2 cellular contexts compared by ENCODE assay signal in genomic region chr6:105642708-105643107, GRCh38.
TF ChIP-seq lines count a peak whose summit lies in the region.

No MANE protein-coding gene starts in this region.

TF ChIP-seq in IMR-90, 13 proteins besides CTCF, POLR2A, EP300 and RAD21 (continued from another document):
- TF ChIP-seq USF2 (IDR thresholded peaks at IDR 0.05; ENCODE audit: low read depth, low read length): no peak
- TF ChIP-seq MAFK (IDR thresholded peaks at IDR 0.05; ENCODE audit: low read depth, low read length): no peak
- TF ChIP-seq ELK1 (IDR thresholded peaks at IDR 0.05; ENCODE audit: borderline replicate concordance, low read depth, low read length): no peak
- no peak for TF ChIP-seq MXI1 (IDR thresholded peaks at IDR 0.05; ENCODE audit: borderline replicate concordance, low read depth, low read length)
- no peak for TF ChIP-seq BHLHE40 (IDR thresholded peaks at IDR 0.05; ENCODE audit: low read depth, low read length)
- TF ChIP-seq FOS (IDR thresholded peaks at IDR 0.05; ENCODE audit: low read depth, low read length): no peak
- TF ChIP-seq MAZ (IDR thresholded peaks at IDR 0.05; ENCODE audit: borderline replicate concordance, low read depth, low read length): no peak
- TF ChIP-seq SMC3 (IDR thresholded peaks at IDR 0.05; ENCODE audit: low read depth, low read length): no peak

TF ChIP-seq in SK-N-SH treated with all-trans-retinoic acid at 6 μM for 48 hours, 23 proteins besides CTCF, POLR2A, EP300 and RAD21 (continued from another document):
- TF ChIP-seq CSRNP3 (CRISPR knock-in tag; IDR thresholded peaks at IDR 0.05) (no peak), GLIS3 (CRISPR knock-in tag; IDR thresholded peaks at IDR 0.05) (no peak), ISL1 (CRISPR knock-in tag; IDR thresholded peaks at IDR 0.05) (no peak), ZNF70 (CRISPR knock-in tag; IDR thresholded peaks at IDR 0.05) (no peak), TSHZ2 (CRISPR knock-in tag; IDR thresholded peaks at IDR 0.05) (no peak), ZNF565 (CRISPR knock-in tag; conservative IDR thresholded peaks at IDR 0.05; ENCODE audit: low read depth) (no peak), ESRRG (CRISPR knock-in tag; IDR thresholded peaks at IDR 0.05) (no peak), RARB (CRISPR knock-in tag; IDR thresholded peaks at IDR 0.05) (no peak), ARNTL (CRISPR knock-in tag; IDR thresholded peaks at IDR 0.05; ENCODE audit: borderline replicate concordance, low read depth) (no peak), CSDC2 (CRISPR knock-in tag; IDR thresholded peaks at IDR 0.05) (no peak), ZFP3 (CRISPR knock-in tag; IDR thresholded peaks at IDR 0.05) (no peak), CREB5 (CRISPR knock-in tag; IDR thresholded peaks at IDR 0.05; ENCODE audit: low read depth) (no peak), ZNF8 (CRISPR knock-in tag; IDR thresholded peaks at IDR 0.05) (no peak)
